Comparison of ENCODE assay signal across 4 cellular contexts in the genomic region with DNA sequence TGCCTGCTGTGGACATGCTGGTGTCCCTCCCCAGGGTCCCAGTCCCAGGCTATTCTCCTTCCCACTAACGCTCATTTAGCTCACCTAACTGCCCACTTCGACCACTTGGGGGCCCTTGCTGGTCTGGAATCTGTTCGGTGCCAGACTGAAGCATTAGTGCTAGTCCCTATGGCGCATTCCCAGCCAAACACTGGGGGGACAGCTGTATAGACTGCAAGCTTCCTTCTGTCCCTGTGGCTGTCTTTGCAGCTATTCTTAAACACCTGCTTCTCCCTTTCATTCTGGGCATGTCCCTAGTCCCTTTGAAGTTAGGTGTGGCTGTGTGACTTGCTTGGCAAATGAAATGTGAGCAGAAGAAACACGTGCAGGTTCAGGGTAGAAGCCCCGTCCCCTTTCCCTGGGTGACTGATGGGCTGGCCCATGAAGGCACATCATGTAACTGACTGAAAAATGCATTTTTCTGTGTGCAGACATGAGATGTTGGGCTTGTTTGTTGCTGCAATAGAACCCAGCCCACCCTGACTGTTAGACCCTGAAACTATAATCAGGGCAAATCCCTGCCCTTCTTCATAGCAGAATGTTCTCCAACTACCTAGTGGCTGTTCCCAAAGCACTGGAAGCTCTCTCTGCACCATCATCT.
TF ChIP-seq lines count a peak whose summit lies in the region.

No MANE protein-coding gene starts in this region.

TF ChIP-seq in SK-N-SH, 30 proteins besides CTCF, POLR2A, EP300 and RAD21 (continued from another document):
- TF ChIP-seq, protein P1, sequence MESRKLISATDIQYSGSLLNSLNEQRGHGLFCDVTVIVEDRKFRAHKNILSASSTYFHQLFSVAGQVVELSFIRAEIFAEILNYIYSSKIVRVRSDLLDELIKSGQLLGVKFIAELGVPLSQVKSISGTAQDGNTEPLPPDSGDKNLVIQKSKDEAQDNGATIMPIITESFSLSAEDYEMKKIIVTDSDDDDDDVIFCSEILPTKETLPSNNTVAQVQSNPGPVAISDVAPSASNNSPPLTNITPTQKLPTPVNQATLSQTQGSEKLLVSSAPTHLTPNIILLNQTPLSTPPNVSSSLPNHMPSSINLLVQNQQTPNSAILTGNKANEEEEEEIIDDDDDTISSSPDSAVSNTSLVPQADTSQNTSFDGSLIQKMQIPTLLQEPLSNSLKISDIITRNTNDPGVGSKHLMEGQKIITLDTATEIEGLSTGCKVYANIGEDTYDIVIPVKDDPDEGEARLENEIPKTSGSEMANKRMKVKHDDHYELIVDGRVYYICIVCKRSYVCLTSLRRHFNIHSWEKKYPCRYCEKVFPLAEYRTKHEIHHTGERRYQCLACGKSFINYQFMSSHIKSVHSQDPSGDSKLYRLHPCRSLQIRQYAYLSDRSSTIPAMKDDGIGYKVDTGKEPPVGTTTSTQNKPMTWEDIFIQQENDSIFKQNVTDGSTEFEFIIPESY (IDR thresholded peaks at IDR 0.05; ENCODE audit: borderline replicate concordance, low read depth), result no peak
- TF ChIP-seq MXI1 (IDR thresholded peaks at IDR 0.05; ENCODE audit: low read depth, low read length) (no peak), NRF1 (IDR thresholded peaks at IDR 0.05; ENCODE audit: low read depth, low read length) (no peak), ELF1 (IDR thresholded peaks at IDR 0.05) (no peak), MEF2A (IDR thresholded peaks at IDR 0.05; ENCODE audit: borderline replicate concordance, low read depth) (no peak), TAF1 (IDR thresholded peaks at IDR 0.05; ENCODE audit: borderline replicate concordance, low read depth, low read length) (no peak), FOXJ3 (CRISPR knock-in tag; IDR thresholded peaks at IDR 0.05) (no peak), SMC3 (IDR thresholded peaks at IDR 0.05; ENCODE audit: low read depth, low read length) (no peak), FOXM1 (IDR thresholded peaks at IDR 0.05; ENCODE audit: low read depth) (no peak)
- TF ChIP-seq, protein P2, sequence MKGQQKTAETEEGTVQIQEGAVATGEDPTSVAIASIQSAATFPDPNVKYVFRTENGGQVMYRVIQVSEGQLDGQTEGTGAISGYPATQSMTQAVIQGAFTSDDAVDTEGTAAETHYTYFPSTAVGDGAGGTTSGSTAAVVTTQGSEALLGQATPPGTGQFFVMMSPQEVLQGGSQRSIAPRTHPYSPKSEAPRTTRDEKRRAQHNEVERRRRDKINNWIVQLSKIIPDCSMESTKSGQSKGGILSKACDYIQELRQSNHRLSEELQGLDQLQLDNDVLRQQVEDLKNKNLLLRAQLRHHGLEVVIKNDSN (IDR thresholded peaks at IDR 0.05; ENCODE audit: borderline replicate concordance, low read depth), result no peak

TF ChIP-seq in SK-N-SH treated with all-trans-retinoic acid at 6 μM for 48 hours, 23 proteins besides CTCF, POLR2A, EP300 and RAD21 (continued from another document):
- TF ChIP-seq, protein P3, sequence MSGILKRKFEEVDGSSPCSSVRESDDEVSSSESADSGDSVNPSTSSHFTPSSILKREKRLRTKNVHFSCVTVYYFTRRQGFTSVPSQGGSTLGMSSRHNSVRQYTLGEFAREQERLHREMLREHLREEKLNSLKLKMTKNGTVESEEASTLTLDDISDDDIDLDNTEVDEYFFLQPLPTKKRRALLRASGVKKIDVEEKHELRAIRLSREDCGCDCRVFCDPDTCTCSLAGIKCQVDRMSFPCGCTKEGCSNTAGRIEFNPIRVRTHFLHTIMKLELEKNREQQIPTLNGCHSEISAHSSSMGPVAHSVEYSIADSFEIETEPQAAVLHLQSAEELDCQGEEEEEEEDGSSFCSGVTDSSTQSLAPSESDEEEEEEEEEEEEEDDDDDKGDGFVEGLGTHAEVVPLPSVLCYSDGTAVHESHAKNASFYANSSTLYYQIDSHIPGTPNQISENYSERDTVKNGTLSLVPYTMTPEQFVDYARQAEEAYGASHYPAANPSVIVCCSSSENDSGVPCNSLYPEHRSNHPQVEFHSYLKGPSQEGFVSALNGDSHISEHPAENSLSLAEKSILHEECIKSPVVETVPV (CRISPR knock-in tag; IDR thresholded peaks at IDR 0.05), result no peak
- TF ChIP-seq CSDC2 (CRISPR knock-in tag; IDR thresholded peaks at IDR 0.05) (no peak), OSR1 (CRISPR knock-in tag; IDR thresholded peaks at IDR 0.05) (no peak), TCF4 (CRISPR knock-in tag; IDR thresholded peaks at IDR 0.05; ENCODE audit: borderline replicate concordance) (no peak)
- TF ChIP-seq, protein P4, sequence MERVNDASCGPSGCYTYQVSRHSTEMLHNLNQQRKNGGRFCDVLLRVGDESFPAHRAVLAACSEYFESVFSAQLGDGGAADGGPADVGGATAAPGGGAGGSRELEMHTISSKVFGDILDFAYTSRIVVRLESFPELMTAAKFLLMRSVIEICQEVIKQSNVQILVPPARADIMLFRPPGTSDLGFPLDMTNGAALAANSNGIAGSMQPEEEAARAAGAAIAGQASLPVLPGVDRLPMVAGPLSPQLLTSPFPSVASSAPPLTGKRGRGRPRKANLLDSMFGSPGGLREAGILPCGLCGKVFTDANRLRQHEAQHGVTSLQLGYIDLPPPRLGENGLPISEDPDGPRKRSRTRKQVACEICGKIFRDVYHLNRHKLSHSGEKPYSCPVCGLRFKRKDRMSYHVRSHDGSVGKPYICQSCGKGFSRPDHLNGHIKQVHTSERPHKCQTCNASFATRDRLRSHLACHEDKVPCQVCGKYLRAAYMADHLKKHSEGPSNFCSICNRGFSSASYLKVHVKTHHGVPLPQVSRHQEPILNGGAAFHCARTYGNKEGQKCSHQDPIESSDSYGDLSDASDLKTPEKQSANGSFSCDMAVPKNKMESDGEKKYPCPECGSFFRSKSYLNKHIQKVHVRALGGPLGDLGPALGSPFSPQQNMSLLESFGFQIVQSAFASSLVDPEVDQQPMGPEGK (CRISPR knock-in tag; IDR thresholded peaks at IDR 0.05; ENCODE audit: borderline replicate concordance), result no peak

TF ChIP-seq in HCT116, 20 proteins besides CTCF, POLR2A, EP300 and RAD21 (continued from another document):
- TF ChIP-seq, protein P5, sequence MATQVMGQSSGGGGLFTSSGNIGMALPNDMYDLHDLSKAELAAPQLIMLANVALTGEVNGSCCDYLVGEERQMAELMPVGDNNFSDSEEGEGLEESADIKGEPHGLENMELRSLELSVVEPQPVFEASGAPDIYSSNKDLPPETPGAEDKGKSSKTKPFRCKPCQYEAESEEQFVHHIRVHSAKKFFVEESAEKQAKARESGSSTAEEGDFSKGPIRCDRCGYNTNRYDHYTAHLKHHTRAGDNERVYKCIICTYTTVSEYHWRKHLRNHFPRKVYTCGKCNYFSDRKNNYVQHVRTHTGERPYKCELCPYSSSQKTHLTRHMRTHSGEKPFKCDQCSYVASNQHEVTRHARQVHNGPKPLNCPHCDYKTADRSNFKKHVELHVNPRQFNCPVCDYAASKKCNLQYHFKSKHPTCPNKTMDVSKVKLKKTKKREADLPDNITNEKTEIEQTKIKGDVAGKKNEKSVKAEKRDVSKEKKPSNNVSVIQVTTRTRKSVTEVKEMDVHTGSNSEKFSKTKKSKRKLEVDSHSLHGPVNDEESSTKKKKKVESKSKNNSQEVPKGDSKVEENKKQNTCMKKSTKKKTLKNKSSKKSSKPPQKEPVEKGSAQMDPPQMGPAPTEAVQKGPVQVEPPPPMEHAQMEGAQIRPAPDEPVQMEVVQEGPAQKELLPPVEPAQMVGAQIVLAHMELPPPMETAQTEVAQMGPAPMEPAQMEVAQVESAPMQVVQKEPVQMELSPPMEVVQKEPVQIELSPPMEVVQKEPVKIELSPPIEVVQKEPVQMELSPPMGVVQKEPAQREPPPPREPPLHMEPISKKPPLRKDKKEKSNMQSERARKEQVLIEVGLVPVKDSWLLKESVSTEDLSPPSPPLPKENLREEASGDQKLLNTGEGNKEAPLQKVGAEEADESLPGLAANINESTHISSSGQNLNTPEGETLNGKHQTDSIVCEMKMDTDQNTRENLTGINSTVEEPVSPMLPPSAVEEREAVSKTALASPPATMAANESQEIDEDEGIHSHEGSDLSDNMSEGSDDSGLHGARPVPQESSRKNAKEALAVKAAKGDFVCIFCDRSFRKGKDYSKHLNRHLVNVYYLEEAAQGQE (IDR thresholded peaks at IDR 0.05; ENCODE audit: low read depth), result no peak
- TF ChIP-seq TCF7L2 (IDR thresholded peaks at IDR 0.05; ENCODE audit: borderline replicate concordance, extremely low read depth, insufficient read depth, insufficient read length) (no peak), ZFX (IDR thresholded peaks at IDR 0.05) (no peak), JUND (IDR thresholded peaks at IDR 0.05) (no peak)
- TF ChIP-seq, protein P6, sequence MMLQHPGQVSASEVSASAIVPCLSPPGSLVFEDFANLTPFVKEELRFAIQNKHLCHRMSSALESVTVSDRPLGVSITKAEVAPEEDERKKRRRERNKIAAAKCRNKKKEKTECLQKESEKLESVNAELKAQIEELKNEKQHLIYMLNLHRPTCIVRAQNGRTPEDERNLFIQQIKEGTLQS (IDR thresholded peaks at IDR 0.05), result no peak
TF ChIP-seq in HCT116: peak in this region for 0.

TF ChIP-seq in WTC11, 78 proteins besides CTCF, POLR2A, EP300 and RAD21 (continued from another document):
- TF ChIP-seq, protein P7, sequence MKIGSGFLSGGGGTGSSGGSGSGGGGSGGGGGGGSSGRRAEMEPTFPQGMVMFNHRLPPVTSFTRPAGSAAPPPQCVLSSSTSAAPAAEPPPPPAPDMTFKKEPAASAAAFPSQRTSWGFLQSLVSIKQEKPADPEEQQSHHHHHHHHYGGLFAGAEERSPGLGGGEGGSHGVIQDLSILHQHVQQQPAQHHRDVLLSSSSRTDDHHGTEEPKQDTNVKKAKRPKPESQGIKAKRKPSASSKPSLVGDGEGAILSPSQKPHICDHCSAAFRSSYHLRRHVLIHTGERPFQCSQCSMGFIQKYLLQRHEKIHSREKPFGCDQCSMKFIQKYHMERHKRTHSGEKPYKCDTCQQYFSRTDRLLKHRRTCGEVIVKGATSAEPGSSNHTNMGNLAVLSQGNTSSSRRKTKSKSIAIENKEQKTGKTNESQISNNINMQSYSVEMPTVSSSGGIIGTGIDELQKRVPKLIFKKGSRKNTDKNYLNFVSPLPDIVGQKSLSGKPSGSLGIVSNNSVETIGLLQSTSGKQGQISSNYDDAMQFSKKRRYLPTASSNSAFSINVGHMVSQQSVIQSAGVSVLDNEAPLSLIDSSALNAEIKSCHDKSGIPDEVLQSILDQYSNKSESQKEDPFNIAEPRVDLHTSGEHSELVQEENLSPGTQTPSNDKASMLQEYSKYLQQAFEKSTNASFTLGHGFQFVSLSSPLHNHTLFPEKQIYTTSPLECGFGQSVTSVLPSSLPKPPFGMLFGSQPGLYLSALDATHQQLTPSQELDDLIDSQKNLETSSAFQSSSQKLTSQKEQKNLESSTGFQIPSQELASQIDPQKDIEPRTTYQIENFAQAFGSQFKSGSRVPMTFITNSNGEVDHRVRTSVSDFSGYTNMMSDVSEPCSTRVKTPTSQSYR (CRISPR knock-in tag; IDR thresholded peaks at IDR 0.05), result no peak
- TF ChIP-seq FOXK1 (CRISPR knock-in tag; IDR thresholded peaks at IDR 0.05) (no peak), ZNF671 (CRISPR knock-in tag; IDR thresholded peaks at IDR 0.05) (no peak), NR1H2 (CRISPR knock-in tag; IDR thresholded peaks at IDR 0.05) (no peak)
- TF ChIP-seq, protein P8, sequence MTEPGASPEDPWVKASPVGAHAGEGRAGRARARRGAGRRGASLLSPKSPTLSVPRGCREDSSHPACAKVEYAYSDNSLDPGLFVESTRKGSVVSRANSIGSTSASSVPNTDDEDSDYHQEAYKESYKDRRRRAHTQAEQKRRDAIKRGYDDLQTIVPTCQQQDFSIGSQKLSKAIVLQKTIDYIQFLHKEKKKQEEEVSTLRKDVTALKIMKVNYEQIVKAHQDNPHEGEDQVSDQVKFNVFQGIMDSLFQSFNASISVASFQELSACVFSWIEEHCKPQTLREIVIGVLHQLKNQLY (CRISPR knock-in tag; IDR thresholded peaks at IDR 0.05), result no peak
- TF ChIP-seq, protein P9, sequence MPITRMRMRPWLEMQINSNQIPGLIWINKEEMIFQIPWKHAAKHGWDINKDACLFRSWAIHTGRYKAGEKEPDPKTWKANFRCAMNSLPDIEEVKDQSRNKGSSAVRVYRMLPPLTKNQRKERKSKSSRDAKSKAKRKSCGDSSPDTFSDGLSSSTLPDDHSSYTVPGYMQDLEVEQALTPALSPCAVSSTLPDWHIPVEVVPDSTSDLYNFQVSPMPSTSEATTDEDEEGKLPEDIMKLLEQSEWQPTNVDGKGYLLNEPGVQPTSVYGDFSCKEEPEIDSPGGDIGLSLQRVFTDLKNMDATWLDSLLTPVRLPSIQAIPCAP (CRISPR knock-in tag; IDR thresholded peaks at IDR 0.05), result no peak
- TF ChIP-seq, protein P10, sequence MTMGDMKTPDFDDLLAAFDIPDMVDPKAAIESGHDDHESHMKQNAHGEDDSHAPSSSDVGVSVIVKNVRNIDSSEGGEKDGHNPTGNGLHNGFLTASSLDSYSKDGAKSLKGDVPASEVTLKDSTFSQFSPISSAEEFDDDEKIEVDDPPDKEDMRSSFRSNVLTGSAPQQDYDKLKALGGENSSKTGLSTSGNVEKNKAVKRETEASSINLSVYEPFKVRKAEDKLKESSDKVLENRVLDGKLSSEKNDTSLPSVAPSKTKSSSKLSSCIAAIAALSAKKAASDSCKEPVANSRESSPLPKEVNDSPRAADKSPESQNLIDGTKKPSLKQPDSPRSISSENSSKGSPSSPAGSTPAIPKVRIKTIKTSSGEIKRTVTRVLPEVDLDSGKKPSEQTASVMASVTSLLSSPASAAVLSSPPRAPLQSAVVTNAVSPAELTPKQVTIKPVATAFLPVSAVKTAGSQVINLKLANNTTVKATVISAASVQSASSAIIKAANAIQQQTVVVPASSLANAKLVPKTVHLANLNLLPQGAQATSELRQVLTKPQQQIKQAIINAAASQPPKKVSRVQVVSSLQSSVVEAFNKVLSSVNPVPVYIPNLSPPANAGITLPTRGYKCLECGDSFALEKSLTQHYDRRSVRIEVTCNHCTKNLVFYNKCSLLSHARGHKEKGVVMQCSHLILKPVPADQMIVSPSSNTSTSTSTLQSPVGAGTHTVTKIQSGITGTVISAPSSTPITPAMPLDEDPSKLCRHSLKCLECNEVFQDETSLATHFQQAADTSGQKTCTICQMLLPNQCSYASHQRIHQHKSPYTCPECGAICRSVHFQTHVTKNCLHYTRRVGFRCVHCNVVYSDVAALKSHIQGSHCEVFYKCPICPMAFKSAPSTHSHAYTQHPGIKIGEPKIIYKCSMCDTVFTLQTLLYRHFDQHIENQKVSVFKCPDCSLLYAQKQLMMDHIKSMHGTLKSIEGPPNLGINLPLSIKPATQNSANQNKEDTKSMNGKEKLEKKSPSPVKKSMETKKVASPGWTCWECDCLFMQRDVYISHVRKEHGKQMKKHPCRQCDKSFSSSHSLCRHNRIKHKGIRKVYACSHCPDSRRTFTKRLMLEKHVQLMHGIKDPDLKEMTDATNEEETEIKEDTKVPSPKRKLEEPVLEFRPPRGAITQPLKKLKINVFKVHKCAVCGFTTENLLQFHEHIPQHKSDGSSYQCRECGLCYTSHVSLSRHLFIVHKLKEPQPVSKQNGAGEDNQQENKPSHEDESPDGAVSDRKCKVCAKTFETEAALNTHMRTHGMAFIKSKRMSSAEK (CRISPR knock-in tag; IDR thresholded peaks at IDR 0.05; ENCODE audit: borderline replicate concordance), result no peak
